In genomic region chr6:29965873-29966601, GRCh38 we compare ENCODE assay signal across 8 cellular contexts.
DNase-seq lines count a peak whose midpoint lies in the region; TF ChIP-seq lines count a peak whose summit lies in the region.

No MANE protein-coding gene starts in this region.

- H3K4me3 ChIP-seq in MM.1S (ENCODE audit: low read length), result peak overlapping the region; percentile 79
- peak overlapping the region; percentile 73 for H3K4me3 ChIP-seq in SK-N-MC
- H3K4me3 ChIP-seq in brain microvascular endothelial cell (ENCODE audit: low read depth, low read length), result peak overlapping the region; percentile 20
- peak overlapping the region; percentile 17 for H3K4me3 ChIP-seq in iPS-18a (ENCODE audit: low read length)
- peak overlapping the region; percentile 35 for H3K4me3 ChIP-seq in retinal pigment epithelial cell (ENCODE audit: low read length)

- H3K27me3 ChIP-seq in MM.1S (replicated peaks; ENCODE audit: insufficient read depth, low read length), result no peaks in the 10 kb centered on the region
- H3K27me3 ChIP-seq in brain microvascular endothelial cell (replicated peaks), result no peaks in the 10 kb centered on the region
- H3K27me3 ChIP-seq in iPS-18a (ENCODE audit: control insufficient read depth, insufficient read depth, low read length), result no peaks in the 10 kb centered on the region

- H3K4me1 ChIP-seq in MM.1S (ENCODE audit: low read length) (peaks cover 17% of the 10 kb centered on the region), iPS-18a (ENCODE audit: control insufficient read depth, low read depth, low read length) (peaks cover 29% of the 10 kb centered on the region)

- H3K4me2 ChIP-seq in MM.1S (ENCODE audit: low read depth, low read length), result peak overlapping the region; percentile 93

- in situ Hi-C loops in brain microvascular endothelial cell (cut with HindIII; ENCODE audit: low pct_ligation_motif_present, low sequenced_read_pairs), result no loop called here

- no peaks in the 10 kb centered on the region for H3K9me2 ChIP-seq in MM.1S (replicated peaks; ENCODE audit: insufficient read depth, low read length)

- H3K79me2 ChIP-seq in MM.1S (ENCODE audit: low read length), result no peaks in the 10 kb centered on the region

- H3K9ac ChIP-seq in MM.1S (ENCODE audit: low read length) (peak overlapping the region; percentile 92), SK-N-MC (ENCODE audit: insufficient read length) (peak overlapping the region; percentile 72), iPS-18a (ENCODE audit: low read length) (peak overlapping the region; percentile 59)

- no peaks in the 10 kb centered on the region for H4K20me1 ChIP-seq in MM.1S (ENCODE audit: insufficient read depth, low read length)

- H3K9me3 ChIP-seq in MM.1S (replicated peaks; ENCODE audit: insufficient read depth, low read length), result no peaks in the 10 kb centered on the region
- H3K9me3 ChIP-seq in SK-N-MC (ENCODE audit: low read depth, low read length), result no peaks in the 10 kb centered on the region
- no peaks in the 10 kb centered on the region for H3K9me3 ChIP-seq in iPS-18a (ENCODE audit: control insufficient read depth, low read depth, low read length)

- peak overlapping the region; percentile 26; the same call in 1 of the 2 replicates for H2AFZ ChIP-seq in MM.1S (ENCODE audit: low read length)

- H3K36me3 ChIP-seq in MM.1S (replicated peaks; ENCODE audit: insufficient read depth, low read length) (no peaks in the 10 kb centered on the region), SK-N-MC (ENCODE audit: insufficient read depth, low read length) (no peaks in the 10 kb centered on the region), brain microvascular endothelial cell (replicated peaks) (no peaks in the 10 kb centered on the region), iPS-18a (ENCODE audit: control insufficient read depth, low read depth, low read length) (no peaks in the 10 kb centered on the region)

- DNase-seq in SIG-M5 treated with dmso at 0.1 percent for 504 hours (lab: John Stamatoyannopoulos, UW; ENCODE audit: unreplicated experiment) (peak; percentile 46), SIG-M5 (lab: John Stamatoyannopoulos, UW) (no peak), MM.1S (peak; percentile 92), SK-N-MC (ENCODE audit: low read depth, low spot score) (no peak), brain microvascular endothelial cell (no peak), retinal pigment epithelial cell (ENCODE audit: low read depth) (peak; percentile 46), GM19238 (ENCODE audit: insufficient read length, low spot score) (no peak)

- peaks cover 27% of the 10 kb centered on the region for H3F3A ChIP-seq in MM.1S (ENCODE audit: insufficient read depth, low read length)

- TF ChIP-seq CTCF in MM.1S (IDR thresholded peaks at IDR 0.05; ENCODE audit: low read length) (no peak), brain microvascular endothelial cell (IDR thresholded peaks at IDR 0.05; ENCODE audit: low read depth, low read length, missing control alignments) (no peak), retinal pigment epithelial cell (conservative IDR thresholded peaks at IDR 0.05; ENCODE audit: low read depth, low read length) (no peak)

- peak overlapping the region; percentile 99 for H3K27ac ChIP-seq in MM.1S (ENCODE audit: low read length)
- H3K27ac ChIP-seq in SK-N-MC, result peak overlapping the region; percentile 98
- peak overlapping the region; percentile 45 for H3K27ac ChIP-seq in brain microvascular endothelial cell
- no peak overlapping the region for H3K27ac ChIP-seq in iPS-18a (ENCODE audit: low read length)

Comparison
In these comparisons a context has a peak if more than half of its experiments do, and no peak if none do; other contexts are left out.
1. DNase-seq: peak in SIG-M5 treated with dmso at 0.1 percent for 504 hours (single experiment), MM.1S (single experiment) and retinal pigment epithelial cell (single experiment); none in SIG-M5 (single experiment), SK-N-MC (single experiment), brain microvascular endothelial cell (single experiment) and GM19238 (single experiment).
2. H3K4me3 ChIP-seq: peak in every context shown above with its lines; median percentile 79 in MM.1S; 73 in SK-N-MC; 35 in retinal pigment epithelial cell; 20 in brain microvascular endothelial cell; 17 in iPS-18a.
3. Peak in every context shown above with its lines, with median percentiles within 50 percentile points of each other: H3K9ac ChIP-seq.